Comparison of ENCODE assay signal across 2 cellular contexts in the genomic region with DNA sequence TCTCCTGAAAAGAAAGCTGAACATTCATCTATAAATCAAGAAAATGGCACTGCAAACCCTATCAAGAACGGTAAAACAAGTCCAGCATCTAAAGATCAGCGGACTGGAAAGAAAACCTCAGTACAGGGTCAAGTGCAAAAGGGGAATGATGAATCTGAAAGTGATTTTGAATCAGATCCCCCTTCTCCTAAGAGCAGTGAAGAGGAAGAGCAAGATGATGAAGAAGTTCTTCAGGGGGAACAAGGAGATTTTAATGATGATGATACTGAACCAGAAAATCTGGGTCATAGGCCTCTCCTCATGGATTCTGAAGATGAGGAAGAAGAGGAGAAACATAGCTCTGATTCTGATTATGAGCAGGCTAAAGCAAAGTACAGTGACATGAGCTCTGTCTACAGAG.
TF ChIP-seq lines count a peak whose summit lies in the region.

No MANE protein-coding gene starts in this region.

TF ChIP-seq in HEK293, 187 proteins besides CTCF, POLR2A, EP300 and RAD21 (continued from another document):
- TF ChIP-seq ZNF513 (tag by site-specific recombination; IDR thresholded peaks at IDR 0.05): peak; percentile 28; the same call in 1 of the 2 replicates
TF ChIP-seq in HEK293: peak in this region for 1.

TF ChIP-seq in K562, 482 proteins besides CTCF, POLR2A, EP300 and RAD21 (continued from another document):
- TF ChIP-seq, protein P1, sequence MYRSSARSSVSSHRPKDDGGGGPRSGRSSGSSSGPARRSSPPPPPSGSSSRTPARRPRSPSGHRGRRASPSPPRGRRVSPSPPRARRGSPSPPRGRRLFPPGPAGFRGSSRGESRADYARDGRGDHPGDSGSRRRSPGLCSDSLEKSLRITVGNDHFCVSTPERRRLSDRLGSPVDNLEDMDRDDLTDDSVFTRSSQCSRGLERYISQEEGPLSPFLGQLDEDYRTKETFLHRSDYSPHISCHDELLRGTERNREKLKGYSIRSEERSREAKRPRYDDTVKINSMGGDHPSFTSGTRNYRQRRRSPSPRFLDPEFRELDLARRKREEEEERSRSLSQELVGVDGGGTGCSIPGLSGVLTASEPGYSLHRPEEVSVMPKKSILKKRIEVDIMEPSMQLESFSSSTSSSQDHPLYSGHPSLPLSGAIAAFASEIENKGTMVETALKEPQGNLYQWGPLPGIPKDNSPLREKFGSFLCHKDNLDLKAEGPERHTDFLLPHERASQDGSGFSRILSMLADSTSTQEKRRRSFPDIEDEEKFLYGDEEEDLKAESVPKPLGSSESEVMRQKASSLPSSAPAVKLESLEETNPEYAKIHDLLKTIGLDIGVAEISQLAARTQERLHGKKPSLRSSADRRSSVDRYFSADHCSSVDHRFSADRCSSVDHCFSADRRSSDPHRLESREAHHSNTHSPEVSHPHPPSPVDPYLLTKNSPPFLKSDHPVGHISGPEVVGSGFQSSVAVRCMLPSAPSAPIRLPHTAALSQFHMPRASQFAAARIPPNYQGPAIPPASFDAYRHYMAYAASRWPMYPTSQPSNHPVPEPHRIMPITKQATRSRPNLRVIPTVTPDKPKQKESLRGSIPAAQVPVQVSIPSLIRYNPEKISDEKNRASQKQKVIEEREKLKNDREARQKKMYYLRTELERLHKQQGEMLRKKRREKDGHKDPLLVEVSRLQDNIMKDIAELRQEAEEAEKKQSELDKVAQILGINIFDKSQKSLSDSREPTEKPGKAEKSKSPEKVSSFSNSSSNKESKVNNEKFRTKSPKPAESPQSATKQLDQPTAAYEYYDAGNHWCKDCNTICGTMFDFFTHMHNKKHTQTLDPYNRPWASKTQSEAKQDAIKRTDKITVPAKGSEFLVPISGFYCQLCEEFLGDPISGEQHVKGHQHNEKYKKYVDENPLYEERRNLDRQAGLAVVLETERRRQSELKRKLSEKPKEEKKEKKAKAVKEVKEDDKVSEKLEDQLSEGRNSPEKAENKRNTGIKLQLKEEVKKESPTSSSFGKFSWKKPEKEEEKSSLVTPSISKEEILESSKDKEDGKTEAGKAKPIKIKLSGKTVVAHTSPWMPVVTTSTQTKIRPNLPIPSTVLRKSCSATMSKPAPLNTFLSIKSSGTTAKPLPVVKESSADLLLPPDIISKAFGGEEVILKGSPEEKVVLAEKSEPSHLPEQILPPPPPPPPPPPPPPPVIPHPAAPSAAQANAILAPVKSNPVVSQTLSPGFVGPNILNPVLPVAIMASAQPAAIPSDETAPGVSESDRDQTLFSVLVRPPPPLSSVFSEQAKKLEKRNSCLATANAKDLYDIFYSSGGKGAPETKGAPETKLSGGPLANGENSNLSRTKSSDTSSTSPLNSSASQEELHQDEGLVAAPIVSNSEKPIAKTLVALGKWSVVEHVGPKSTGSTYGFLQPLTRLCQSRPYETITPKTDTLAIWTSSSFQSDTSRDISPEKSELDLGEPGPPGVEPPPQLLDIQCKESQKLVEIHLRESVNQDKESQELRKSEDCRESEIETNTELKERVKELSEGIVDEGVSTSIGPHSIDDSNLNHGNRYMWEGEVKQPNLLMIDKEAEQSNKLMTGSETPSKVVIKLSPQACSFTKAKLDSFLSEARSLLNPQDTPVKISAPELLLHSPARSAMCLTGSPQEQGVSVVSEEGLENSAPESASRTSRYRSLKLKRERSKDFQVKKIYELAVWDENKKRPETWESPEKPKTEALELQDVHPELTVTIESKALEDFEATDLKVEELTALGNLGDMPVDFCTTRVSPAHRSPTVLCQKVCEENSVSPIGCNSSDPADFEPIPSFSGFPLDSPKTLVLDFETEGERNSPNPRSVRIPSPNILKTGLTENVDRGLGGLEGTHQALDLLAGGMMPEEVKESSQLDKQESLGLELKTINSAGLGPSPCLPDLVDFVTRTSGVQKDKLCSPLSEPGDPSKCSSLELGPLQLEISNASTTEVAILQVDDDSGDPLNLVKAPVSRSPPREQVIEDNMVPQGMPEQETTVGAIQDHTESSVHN (IDR thresholded peaks at IDR 0.05; ENCODE audit: borderline replicate concordance in 1 of 2, low read depth in 1 of 2): no peak
- 0 out of 4 replicates have a peak, but pooled peaks of 1 of the 2 experiments have one; percentile 32 for TF ChIP-seq RCOR1 (IDR thresholded peaks at IDR 0.05; ENCODE audit: borderline replicate concordance in 1 of 2, low read depth in 2 of 2, low read length in 2 of 2)
- TF ChIP-seq THRAP3 (IDR thresholded peaks at IDR 0.05; ENCODE audit: borderline replicate concordance): 0 out of 2 replicates have a peak, but pooled peaks have one; percentile 13
- peak; percentile 17 for TF ChIP-seq RBM22 (IDR thresholded peaks at IDR 0.05; ENCODE audit: low read depth, low read length, poor library complexity, severe bottlenecking)
- no peak for TF ChIP-seq YBX1 (IDR thresholded peaks at IDR 0.05)
- TF ChIP-seq ILK (tag; IDR thresholded peaks at IDR 0.05; ENCODE audit: borderline replicate concordance, low read depth): no peak
- 0 out of 2 replicates have a peak, but pooled peaks have one; percentile 51 for TF ChIP-seq HDAC2 (IDR thresholded peaks at IDR 0.05)
- TF ChIP-seq, protein P2, sequence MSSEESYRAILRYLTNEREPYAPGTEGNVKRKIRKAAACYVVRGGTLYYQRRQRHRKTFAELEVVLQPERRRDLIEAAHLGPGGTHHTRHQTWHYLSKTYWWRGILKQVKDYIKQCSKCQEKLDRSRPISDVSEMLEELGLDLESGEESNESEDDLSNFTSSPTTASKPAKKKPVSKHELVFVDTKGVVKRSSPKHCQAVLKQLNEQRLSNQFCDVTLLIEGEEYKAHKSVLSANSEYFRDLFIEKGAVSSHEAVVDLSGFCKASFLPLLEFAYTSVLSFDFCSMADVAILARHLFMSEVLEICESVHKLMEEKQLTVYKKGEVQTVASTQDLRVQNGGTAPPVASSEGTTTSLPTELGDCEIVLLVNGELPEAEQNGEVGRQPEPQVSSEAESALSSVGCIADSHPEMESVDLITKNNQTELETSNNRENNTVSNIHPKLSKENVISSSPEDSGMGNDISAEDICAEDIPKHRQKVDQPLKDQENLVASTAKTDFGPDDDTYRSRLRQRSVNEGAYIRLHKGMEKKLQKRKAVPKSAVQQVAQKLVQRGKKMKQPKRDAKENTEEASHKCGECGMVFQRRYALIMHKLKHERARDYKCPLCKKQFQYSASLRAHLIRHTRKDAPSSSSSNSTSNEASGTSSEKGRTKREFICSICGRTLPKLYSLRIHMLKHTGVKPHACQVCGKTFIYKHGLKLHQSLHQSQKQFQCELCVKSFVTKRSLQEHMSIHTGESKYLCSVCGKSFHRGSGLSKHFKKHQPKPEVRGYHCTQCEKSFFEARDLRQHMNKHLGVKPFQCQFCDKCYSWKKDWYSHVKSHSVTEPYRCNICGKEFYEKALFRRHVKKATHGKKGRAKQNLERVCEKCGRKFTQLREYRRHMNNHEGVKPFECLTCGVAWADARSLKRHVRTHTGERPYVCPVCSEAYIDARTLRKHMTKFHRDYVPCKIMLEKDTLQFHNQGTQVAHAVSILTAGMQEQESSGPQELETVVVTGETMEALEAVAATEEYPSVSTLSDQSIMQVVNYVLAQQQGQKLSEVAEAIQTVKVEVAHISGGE (CRISPR knock-in tag; IDR thresholded peaks at IDR 0.05): no peak
- TF ChIP-seq MLX (CRISPR knock-in tag; conservative IDR thresholded peaks at IDR 0.05): no peak
- TF ChIP-seq ZNF253 (CRISPR knock-in tag; conservative IDR thresholded peaks at IDR 0.05): no peak
TF ChIP-seq in K562: peak in this region for 6.
